In genomic region chrX:155035688-155036087, GRCh38 we compare ENCODE assay signal across 4 cellular contexts.
TF ChIP-seq lines count a peak whose summit lies in the region.

No MANE protein-coding gene starts in this region.

TF ChIP-seq in SK-N-SH treated with all-trans-retinoic acid at 6 μM for 48 hours, 23 proteins besides CTCF, POLR2A, EP300 and RAD21:
- TF ChIP-seq ZNF8 (CRISPR knock-in tag; IDR thresholded peaks at IDR 0.05), result peak; percentile 99
- TF ChIP-seq, protein P1, sequence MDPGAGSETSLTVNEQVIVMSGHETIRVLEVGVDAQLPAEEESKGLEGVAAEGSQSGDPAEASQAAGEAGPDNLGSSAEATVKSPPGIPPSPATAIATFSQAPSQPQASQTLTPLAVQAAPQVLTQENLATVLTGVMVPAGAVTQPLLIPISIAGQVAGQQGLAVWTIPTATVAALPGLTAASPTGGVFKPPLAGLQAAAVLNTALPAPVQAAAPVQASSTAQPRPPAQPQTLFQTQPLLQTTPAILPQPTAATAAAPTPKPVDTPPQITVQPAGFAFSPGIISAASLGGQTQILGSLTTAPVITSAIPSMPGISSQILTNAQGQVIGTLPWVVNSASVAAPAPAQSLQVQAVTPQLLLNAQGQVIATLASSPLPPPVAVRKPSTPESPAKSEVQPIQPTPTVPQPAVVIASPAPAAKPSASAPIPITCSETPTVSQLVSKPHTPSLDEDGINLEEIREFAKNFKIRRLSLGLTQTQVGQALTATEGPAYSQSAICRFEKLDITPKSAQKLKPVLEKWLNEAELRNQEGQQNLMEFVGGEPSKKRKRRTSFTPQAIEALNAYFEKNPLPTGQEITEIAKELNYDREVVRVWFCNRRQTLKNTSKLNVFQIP (CRISPR knock-in tag; IDR thresholded peaks at IDR 0.05; ENCODE audit: borderline replicate concordance, low read depth), result no peak
- TF ChIP-seq GLIS3 (CRISPR knock-in tag; IDR thresholded peaks at IDR 0.05), result no peak
TF ChIP-seq in SK-N-SH treated with all-trans-retinoic acid at 6 μM for 48 hours: peak in this region for 1.

TF ChIP-seq in SK-N-SH, 30 proteins besides CTCF, POLR2A, EP300 and RAD21:
- TF ChIP-seq CHD2 (IDR thresholded peaks at IDR 0.05; ENCODE audit: low read length, partially characterized antibody), result no peak
- TF ChIP-seq GATA2 (CRISPR knock-in tag; IDR thresholded peaks at IDR 0.05), result no peak
- TF ChIP-seq FOSL2 (IDR thresholded peaks at IDR 0.05; ENCODE audit: borderline replicate concordance, low read depth), result no peak
- no peak for TF ChIP-seq REST (IDR thresholded peaks at IDR 0.05; ENCODE audit: low read depth, low read length)
- no peak for TF ChIP-seq MAX (IDR thresholded peaks at IDR 0.05; ENCODE audit: low read depth)
- no peak for TF ChIP-seq SMC3 (IDR thresholded peaks at IDR 0.05; ENCODE audit: low read depth, low read length)
- no peak for TF ChIP-seq NRF1 (IDR thresholded peaks at IDR 0.05; ENCODE audit: low read depth, low read length)
- no peak for TF ChIP-seq FOXJ3 (CRISPR knock-in tag; IDR thresholded peaks at IDR 0.05)
- TF ChIP-seq TCF12 (IDR thresholded peaks at IDR 0.05), result no peak
- TF ChIP-seq TAF1 (IDR thresholded peaks at IDR 0.05; ENCODE audit: borderline replicate concordance, low read depth, low read length), result no peak
- TF ChIP-seq USF2 (IDR thresholded peaks at IDR 0.05; ENCODE audit: borderline replicate concordance, low read depth, low read length), result no peak

TF ChIP-seq in HEK293, 187 proteins besides CTCF, POLR2A, EP300 and RAD21:
- TF ChIP-seq HIC1 (tag by site-specific recombination; IDR thresholded peaks at IDR 0.05) (no peak), ZNF146 (tag by site-specific recombination; IDR thresholded peaks at IDR 0.05) (peak; percentile 97)

TF ChIP-seq in H1, 55 proteins besides CTCF, POLR2A, EP300 and RAD21:
- TF ChIP-seq RXRA (IDR thresholded peaks at IDR 0.05; ENCODE audit: insufficient read depth, low read depth, low read length) (no peak), EZH2 (IDR thresholded peaks at IDR 0.05; ENCODE audit: low read depth, low read length, severe bottlenecking) (no peak), MAFK (IDR thresholded peaks at IDR 0.05; ENCODE audit: low read depth, low read length) (no peak), KDM1A (IDR thresholded peaks at IDR 0.05; ENCODE audit: borderline replicate concordance, low read length) (0 out of 2 replicates have a peak, but pooled peaks have one; percentile 24), CHD1 (IDR thresholded peaks at IDR 0.05; ENCODE audit: low read depth, low read length) (no peak)
